14 cellular contexts compared by ENCODE assay signal in the genomic region with DNA sequence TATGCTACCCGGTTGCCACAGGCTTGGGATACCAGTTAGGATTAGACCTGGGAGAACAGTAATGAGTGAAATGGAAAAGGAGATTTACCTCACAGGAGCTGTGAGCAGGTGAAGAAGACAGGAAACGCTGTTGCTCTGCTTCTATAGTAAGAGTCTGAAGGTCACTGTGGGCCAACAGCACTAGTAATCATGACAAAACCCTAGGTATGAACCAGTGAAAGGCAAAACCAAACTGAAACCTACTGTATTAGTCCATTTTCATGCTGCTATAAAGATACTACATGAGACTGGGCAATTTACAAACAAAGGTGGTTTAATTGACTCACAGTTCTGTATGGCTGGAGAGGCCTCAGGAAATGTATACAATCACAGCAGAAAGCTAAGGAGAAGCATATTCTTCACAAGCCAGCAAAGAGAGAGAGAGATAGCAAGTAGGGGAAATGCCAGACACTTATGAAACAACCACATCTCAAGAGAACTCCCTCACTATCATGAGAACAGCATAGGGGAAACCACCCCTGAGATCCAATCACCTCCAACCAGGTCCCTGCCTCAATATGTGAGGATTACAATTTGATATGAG.
"Had no signal": no experiment of that assay in that cellular context is flagged by ENCODE, and none has a peak within 500 bp of the region (broad histone marks: within the 10 kb centered on the region; RNA-seq: fewer than 3 reads in every experiment).

No MANE protein-coding gene starts in this region.

- H3K4me2 ChIP-seq: hepatocyte had no signal

- H3K4me1 ChIP-seq: esophagus squamous epithelium, psoas muscle, right lobe of liver, upper lobe of left lung, uterus had no signal

- DNase-seq: dermis blood vessel endothelial cell; esophagus squamous epithelium; kidney glomerular epithelial cell; naive thymus-derived CD4-positive, alpha-beta T cell; nephron progenitor cell; psoas muscle; retina; right lobe of liver; stimulated activated CD4-positive, alpha-beta T cell treated with anti-CD3 and anti-CD28 coated beads, Interleukin-4, amount 100 ng/mL, for 1 hour; tibial artery; upper lobe of left lung; uterus had no signal

- H3K27ac ChIP-seq: esophagus squamous epithelium, hepatocyte, psoas muscle, right lobe of liver, tibial artery, upper lobe of left lung, uterus had no signal

- H3K4me3 ChIP-seq: esophagus squamous epithelium, hepatocyte, psoas muscle, right lobe of liver, tibial artery, upper lobe of left lung, uterus had no signal

- H3K27me3 ChIP-seq: esophagus squamous epithelium, hepatocyte, right lobe of liver, tibial artery, upper lobe of left lung, uterus had no signal

- H3K79me2 ChIP-seq: hepatocyte had no signal

- ATAC-seq: naive thymus-derived CD4-positive, alpha-beta T cell; psoas muscle; right lobe of liver; stimulated activated memory B cell treated with anti-CD40 and anti-IgM and Interleukin-4, amounts not matched to agents 10 μg/mL and 1 μg/mL and 100 μg/mL, for 72 hours had no signal

- H2AFZ ChIP-seq: hepatocyte had no signal

- H3K9me3 ChIP-seq: psoas muscle, right lobe of liver, tibial artery, uterus had no signal

- H3K36me3 ChIP-seq: esophagus squamous epithelium, right lobe of liver, tibial artery, upper lobe of left lung, uterus had no signal
